In the genomic region with DNA sequence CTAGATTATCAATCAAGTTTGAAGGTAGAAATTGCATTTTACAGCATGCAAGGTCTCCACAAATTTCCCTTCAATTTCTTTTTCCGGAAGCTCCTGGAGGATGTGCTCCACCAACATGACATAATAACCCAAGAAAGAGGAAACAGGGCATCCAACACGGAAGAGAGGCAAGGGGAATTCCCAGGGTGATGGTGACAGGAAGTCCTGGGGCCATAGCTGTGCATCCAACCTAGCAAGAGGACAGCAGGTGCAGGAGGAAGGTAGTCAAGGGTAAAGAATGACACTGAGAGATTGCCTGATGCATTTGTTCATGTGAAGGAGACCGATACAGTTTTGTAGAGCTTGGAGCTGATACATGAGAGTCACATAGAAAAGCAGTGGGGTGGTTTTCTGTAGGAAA, we compare ENCODE assay signal across 10 cellular contexts.
DNase-seq lines count a peak whose midpoint lies in the region; ATAC-seq and TF ChIP-seq lines count a peak whose summit lies in the region.
"Had no signal": no experiment of that assay in that cellular context is flagged by ENCODE, and none has a peak within 500 bp of the region (broad histone marks: within the 10 kb centered on the region; RNA-seq: fewer than 3 reads in every experiment).

No MANE protein-coding gene starts in this region.

- no peak overlapping the region for H3K4ac ChIP-seq in H9 (ENCODE audit: low read depth, low read length)

- no peak overlapping the region for H4K5ac ChIP-seq in H9 (ENCODE audit: insufficient read length, low read depth, low read length)

- H3K27me3 ChIP-seq in DOHH2 (ENCODE audit: control insufficient read depth, low read length) (no peaks in the 10 kb centered on the region), H9 (ENCODE audit: insufficient read depth, low read length) (no peaks in the 10 kb centered on the region)
- H3K27me3 ChIP-seq in CD4-positive, alpha-beta memory T cell (ENCODE audit: insufficient read depth, low read length) = no peaks in the 10 kb centered on the region

- ATAC-seq in GM19372 (IDR thresholded peaks at IDR 0.05; ENCODE audit: low read depth, unreplicated experiment) (peak; percentile 74), HG02981 (IDR thresholded peaks at IDR 0.05; ENCODE audit: unreplicated experiment) (peak; percentile 90)

- H3K79me2 ChIP-seq in DOHH2 (ENCODE audit: control insufficient read depth, low read length) = peaks cover 22% of the 10 kb centered on the region
- no peaks in the 10 kb centered on the region for H3K79me2 ChIP-seq in H9 (ENCODE audit: insufficient read depth, low read length)

- no peak overlapping the region for H4K91ac ChIP-seq in H9 (ENCODE audit: insufficient read length, low read depth, low read length)

- H3K36me3 ChIP-seq in DOHH2 (ENCODE audit: control insufficient read depth, low read length) = peaks cover 18% of the 10 kb centered on the region
- H3K36me3 ChIP-seq in CD4-positive, alpha-beta memory T cell (ENCODE audit: insufficient read depth, low read length) = no peaks in the 10 kb centered on the region

- peak overlapping the region; percentile 76 for H3K4me3 ChIP-seq in DOHH2 (ENCODE audit: low read length)
- H3K4me3 ChIP-seq in CD4-positive, alpha-beta memory T cell (ENCODE audit: low read length in 2 of 2) = no peak overlapping the region

- POLR2A ChIA-PET in CD4-positive, alpha-beta memory T cell (lab: Charles Lee; ENCODE audit: partially characterized antibody) = no interaction called here

- TF ChIP-seq POLR2A in Raji (IDR thresholded peaks at IDR 0.05; ENCODE audit: insufficient read depth, low read depth, low read length) = peak; percentile 41

- CTCF ChIA-PET in CD4-positive, alpha-beta memory T cell (lab: Charles Lee; ENCODE audit: partially characterized antibody) = no interaction called here

- no peak overlapping the region for H2BK12ac ChIP-seq in H9 (ENCODE audit: insufficient read length, low read depth, low read length)

- no peaks in the 10 kb centered on the region for H3K9me2 ChIP-seq in DOHH2 (replicated peaks; ENCODE audit: control insufficient read depth, low read length)

- no peak overlapping the region for H3K4me3 Mint-ChIP-seq in CD4-positive, alpha-beta memory T cell
- no peak overlapping the region for H3K4me3 Mint-ChIP-seq in H9
- no peak overlapping the region for H3K4me3 Mint-ChIP-seq in osteocyte (ENCODE audit: unreplicated experiment)
- H3K4me3 Mint-ChIP-seq: CD4-positive, CD25-positive, alpha-beta regulatory T cell had no signal

- H3K27ac Mint-ChIP-seq in CD4-positive, alpha-beta memory T cell = no peak overlapping the region
- H3K27ac Mint-ChIP-seq in H9 = no peak overlapping the region
- no peak overlapping the region for H3K27ac Mint-ChIP-seq in osteocyte (ENCODE audit: unreplicated experiment)
- H3K27ac Mint-ChIP-seq: CD4-positive, CD25-positive, alpha-beta regulatory T cell had no signal

- no peak overlapping the region for H2BK5ac ChIP-seq in H9 (ENCODE audit: insufficient read length, low read length)

- no peaks in the 10 kb centered on the region for H3K4me1 Mint-ChIP-seq in CD4-positive, alpha-beta memory T cell
- H3K4me1 Mint-ChIP-seq in H9 = peaks cover 14 to 15% of the 10 kb centered on the region in 2 experiments
- no peaks in the 10 kb centered on the region for H3K4me1 Mint-ChIP-seq in osteocyte (ENCODE audit: unreplicated experiment)
- H3K4me1 Mint-ChIP-seq: CD4-positive, CD25-positive, alpha-beta regulatory T cell had no signal

- no peak overlapping the region for H3K18ac ChIP-seq in H9 (ENCODE audit: insufficient read length, low read depth, low read length)

- H3K4me2 ChIP-seq in DOHH2 (ENCODE audit: low read length) (peak overlapping the region; percentile 92), H9 (ENCODE audit: insufficient read depth, insufficient read length, low read length) (no peak overlapping the region)

- H2BK120ac ChIP-seq in H9 (ENCODE audit: low read depth, low read length, poor library complexity, severe bottlenecking) = no peak overlapping the region

- no peak overlapping the region for H3K56ac ChIP-seq in H9 (ENCODE audit: insufficient read length, low read depth, low read length)

- no peaks in the 10 kb centered on the region for H3K9me3 Mint-ChIP-seq in CD4-positive, alpha-beta memory T cell
- H3K9me3 Mint-ChIP-seq in H9 (no peaks in the 10 kb centered on the region; a peak in 1 of 5 replicates), osteocyte (ENCODE audit: unreplicated experiment) (no peaks in the 10 kb centered on the region)

- H2AFZ ChIP-seq in H9 (ENCODE audit: low read length) = no peak overlapping the region

- intact Hi-C loops in CD4-positive, alpha-beta memory T cell (cut with micrococcal nuclease) = no loop called here

- H4K20me1 ChIP-seq in DOHH2 (ENCODE audit: control insufficient read depth, insufficient read depth, low read depth, low read length) (no peaks in the 10 kb centered on the region), H9 (ENCODE audit: control insufficient read depth, insufficient read depth, insufficient read length) (no peaks in the 10 kb centered on the region)

- peaks cover 100% of the 10 kb centered on the region for H3K4me1 ChIP-seq in DOHH2 (ENCODE audit: control insufficient read depth, low read length)
- no peaks in the 10 kb centered on the region for H3K4me1 ChIP-seq in CD4-positive, alpha-beta memory T cell (ENCODE audit: insufficient read depth, low read length)
- H3K4me1 ChIP-seq in H9 (ENCODE audit: insufficient read depth, low read length) = peaks cover 9% of the 10 kb centered on the region; the same call in 1 of the 2 replicates

- no peak overlapping the region for H2BK20ac ChIP-seq in H9 (ENCODE audit: low read depth, low read length, poor library complexity, severe bottlenecking)

- no peaks in the 10 kb centered on the region for H3K9me3 ChIP-seq in DOHH2 (ENCODE audit: control insufficient read depth, insufficient read depth, low read length)
- no peaks in the 10 kb centered on the region for H3K9me3 ChIP-seq in CD4-positive, alpha-beta memory T cell (ENCODE audit: control insufficient read depth in 1 of 2, low read length in 2 of 2)
- no peaks in the 10 kb centered on the region for H3K9me3 ChIP-seq in H9 (ENCODE audit: control insufficient read depth, low read depth, low read length)

- no peak overlapping the region for H3T11ph ChIP-seq in H9 (ENCODE audit: low read length)

- no peak overlapping the region for H4K8ac ChIP-seq in H9 (replicated peaks; ENCODE audit: insufficient read length, low read depth, low read length)

- H3K9ac ChIP-seq in H9 (ENCODE audit: extremely low read depth, insufficient read length, low read length) = no peak overlapping the region

- no peak overlapping the region for H3K14ac ChIP-seq in H9 (ENCODE audit: insufficient read depth, low read length)

- H2BK15ac ChIP-seq in H9 (ENCODE audit: low read depth, low read length) = no peak overlapping the region

- H3K27ac ChIP-seq in DOHH2 (ENCODE audit: low read depth, low read length) (peak overlapping the region; percentile 98), caudate nucleus (ENCODE audit: low read depth, low read length) (no peak overlapping the region), H9 (ENCODE audit: insufficient read length, low read depth, low read length) (no peak overlapping the region)
- no peak overlapping the region for H3K27ac ChIP-seq in CD4-positive, alpha-beta memory T cell (ENCODE audit: low read depth, low read length)

- H3K23me2 ChIP-seq in H9 (ENCODE audit: insufficient read length, low read depth, low read length, poor library complexity, severe bottlenecking) = no peaks in the 10 kb centered on the region

- H2AK5ac ChIP-seq in H9 (ENCODE audit: insufficient read length, low read length) = no peak overlapping the region

- no peaks in the 10 kb centered on the region for H3K36me3 Mint-ChIP-seq in CD4-positive, alpha-beta memory T cell
- H3K36me3 Mint-ChIP-seq in H9 (ENCODE audit: insufficient read depth in 1 of 3, low read depth in 3 of 3) (no peaks in the 10 kb centered on the region; a peak in 1 of 7 replicates), osteocyte (ENCODE audit: unreplicated experiment) (no peaks in the 10 kb centered on the region)
- H3K36me3 Mint-ChIP-seq: CD4-positive, CD25-positive, alpha-beta regulatory T cell had no signal

- DNase-seq in caudate nucleus (lab: John Stamatoyannopoulos, UW) = no peak
- DNase-seq in CD4-positive, alpha-beta memory T cell = no peak
- no peak for DNase-seq in H9
- no peak for DNase-seq in osteocyte (ENCODE audit: extremely low spot score, unreplicated experiment)
- DNase-seq: CD4-positive, CD25-positive, alpha-beta regulatory T cell; NCI-H446 treated with DMSO at 0.1 percent for 48 hours had no signal

- no peaks in the 10 kb centered on the region for H3K79me1 ChIP-seq in H9 (ENCODE audit: insufficient read depth, low read depth, low read length, poor library complexity, severe bottlenecking)

- H3K27me3 Mint-ChIP-seq in CD4-positive, alpha-beta memory T cell = peaks cover 4 to 12% of the 10 kb centered on the region in 2 donors
- H3K27me3 Mint-ChIP-seq in H9 (ENCODE audit: low read depth) (0 out of 2 replicates have a peak, but pooled peaks cover 2% of the 10 kb centered on the region), osteocyte (ENCODE audit: unreplicated experiment) (no peaks in the 10 kb centered on the region)
- H3K27me3 Mint-ChIP-seq: CD4-positive, CD25-positive, alpha-beta regulatory T cell had no signal

- TF ChIP-seq CTCF in DOHH2 (IDR thresholded peaks at IDR 0.05; ENCODE audit: low read depth, low read length, poor library complexity, severe bottlenecking) (no peak), H9 (conservative IDR thresholded peaks at IDR 0.05) (no peak), osteocyte (IDR thresholded peaks at IDR 0.05) (no peak)

- H3K23ac ChIP-seq in H9 (ENCODE audit: insufficient read length, low read depth, low read length) = no peak overlapping the region

- WGBS in H9 (ENCODE audit: extremely low coverage, insufficient read length, low lambda C conversion rate) = no CpG with 5 or more reads among the region's 3 CpGs

- peaks cover 27% of the 10 kb centered on the region for H3F3A ChIP-seq in DOHH2 (ENCODE audit: control insufficient read depth, insufficient read depth)
